Comparison of ENCODE assay signal across 21 cellular contexts in the genomic region with DNA sequence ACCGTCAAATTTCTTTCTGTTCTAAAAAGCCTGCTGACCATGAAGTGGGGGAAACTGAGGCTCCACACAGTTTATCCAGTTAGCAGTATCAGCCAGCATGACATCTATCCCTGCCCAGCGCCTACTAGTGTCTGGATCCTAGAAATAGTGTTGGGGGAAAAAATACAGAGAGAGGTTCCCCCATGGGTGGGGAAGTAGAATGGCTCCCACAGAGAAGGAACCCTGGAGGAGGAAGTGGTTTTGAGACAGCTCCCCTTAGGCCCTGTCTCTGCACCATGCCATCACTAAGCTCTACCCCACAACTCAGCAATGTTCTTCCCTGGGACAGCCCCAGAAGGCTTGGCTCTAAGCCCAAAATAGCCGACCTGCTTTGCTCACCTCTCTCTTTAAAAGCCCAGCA.
A peak's percentile ranks its signal among the peaks of the same experiment; 100 is the strongest.
DNase-seq lines count a peak whose midpoint lies in the region; ATAC-seq and TF ChIP-seq lines count a peak whose summit lies in the region.
"Had no signal": no experiment of that assay in that cellular context is flagged by ENCODE, and none has a peak within 500 bp of the region (broad histone marks: within the 10 kb centered on the region; RNA-seq: fewer than 3 reads in every experiment).

No MANE protein-coding gene starts in this region.

- H3K4me3 ChIP-seq in GM06990 (replicated peaks; ENCODE audit: low read depth, low read length), result no peak overlapping the region
- H3K4me3 ChIP-seq in choroid plexus epithelial cell (ENCODE audit: low read depth, low read length), result no peak overlapping the region
- no peak overlapping the region for H3K4me3 ChIP-seq in left ventricle myocardium inferior
- no peak overlapping the region for H3K4me3 ChIP-seq in right cardiac atrium (ENCODE audit: low read length)
- H3K4me3 ChIP-seq: left lung, pancreas had no signal

- H3K36me3 ChIP-seq in GM06990 (ENCODE audit: control insufficient read depth, insufficient read depth, low read length), result no peaks in the 10 kb centered on the region
- no peaks in the 10 kb centered on the region for H3K36me3 ChIP-seq in left ventricle myocardium inferior
- H3K36me3 ChIP-seq: left lung, pancreas had no signal

- no peaks in the 10 kb centered on the region for H3K36me3 Mint-ChIP-seq in activated T-cell treated with anti-CD3 and anti-CD28 coated beads, Interleukin-2, amount 50 U/mL, for 4 hours (ENCODE audit: insufficient read depth)
- H3K36me3 Mint-ChIP-seq: activated naive CD8-positive, alpha-beta T cell treated with anti-CD3 and anti-CD28 coated beads, Interleukin-2, amount 10 ng/mL, durations not matched to agents 7 days and 5 days; CD14-positive monocyte had no signal

- no peak overlapping the region for H3K27ac ChIP-seq in left ventricle myocardium inferior (replicated peaks)
- no peak overlapping the region for H3K27ac ChIP-seq in right cardiac atrium (ENCODE audit: low read length)
- H3K27ac ChIP-seq: KMS-11, left lung, pancreas had no signal

- H3K9me3 ChIP-seq in left ventricle myocardium inferior (replicated peaks), result peaks cover 7% of the 10 kb centered on the region
- no peaks in the 10 kb centered on the region for H3K9me3 ChIP-seq in right cardiac atrium (ENCODE audit: control insufficient read depth, low read length)
- H3K9me3 ChIP-seq: left lung, pancreas had no signal

- DNase-seq in GM06990 (ENCODE audit: extremely low read depth, insufficient read length) (no peak), NOMO-1 treated with dmso at 0.1 percent for 144 hours (lab: John Stamatoyannopoulos, UW; ENCODE audit: unreplicated experiment) (peak; percentile 29), choroid plexus epithelial cell (ENCODE audit: low read depth) (peak; percentile 2), left ventricle myocardium inferior (no peak), right cardiac atrium (no peak), head of caudate nucleus (no peak)
- no peak for DNase-seq in activated T-cell treated with anti-CD3 and anti-CD28 coated beads, Interleukin-2, amount 50 U/mL, for 4 hours
- DNase-seq: activated naive CD8-positive, alpha-beta T cell treated with anti-CD3 and anti-CD28 coated beads, Interleukin-2, amount 10 ng/mL, durations not matched to agents 7 days and 5 days; activated T-cell treated with anti-CD3 and anti-CD28 coated beads, Interleukin-2, amount 50 U/mL, for 1 hour; foreskin fibroblast; left lung; NCI-H2029; NCI-H774; pancreas; stimulated activated CD4-positive, alpha-beta T cell treated with anti-CD3 and anti-CD28 coated beads, Interleukin-4, amount 100 ng/mL, for 24 hours had no signal

- 72% methylated on average over 3 of the region's 3 CpGs for WGBS in right cardiac atrium

- H3K4me1 ChIP-seq in left ventricle myocardium inferior, result no peaks in the 10 kb centered on the region
- H3K4me1 ChIP-seq in right cardiac atrium (ENCODE audit: control insufficient read depth, insufficient read depth, low read length), result no peaks in the 10 kb centered on the region
- H3K4me1 ChIP-seq: left lung, pancreas had no signal

- ATAC-seq in HG03432 (IDR thresholded peaks at IDR 0.05; ENCODE audit: unreplicated experiment) (peak; percentile 43), right cardiac atrium (no peak)
- no peak for ATAC-seq in activated T-cell treated with anti-CD3 and anti-CD28 coated beads, Interleukin-2, amount 50 U/mL, for 4 hours
- ATAC-seq: left lung, Right ventricle myocardium inferior had no signal

- H3K9me3 Mint-ChIP-seq in activated T-cell treated with anti-CD3 and anti-CD28 coated beads, Interleukin-2, amount 50 U/mL, for 4 hours, result no peaks in the 10 kb centered on the region
- H3K9me3 Mint-ChIP-seq: central memory CD8-positive, alpha-beta T cell; T-helper 2 cell treated with Interferon-gamma antibody and Interleukin-4, amounts not matched to agents 5 μg/mL and 100 μg/mL, for 36 hours had no signal

- H3K27me3 ChIP-seq in GM06990 (replicated peaks; ENCODE audit: control insufficient read depth, insufficient read depth, low read length), result no peaks in the 10 kb centered on the region
- H3K27me3 ChIP-seq in left ventricle myocardium inferior (ENCODE audit: low read depth), result no peaks in the 10 kb centered on the region
- no peaks in the 10 kb centered on the region for H3K27me3 ChIP-seq in right cardiac atrium (ENCODE audit: control insufficient read depth, insufficient read depth)
- H3K27me3 ChIP-seq: left lung, pancreas had no signal

- no peak overlapping the region for H3K4me3 Mint-ChIP-seq in activated T-cell treated with anti-CD3 and anti-CD28 coated beads, Interleukin-2, amount 50 U/mL, for 4 hours
- H3K4me3 Mint-ChIP-seq: activated naive CD8-positive, alpha-beta T cell treated with anti-CD3 and anti-CD28 coated beads, Interleukin-2, amount 10 ng/mL, durations not matched to agents 7 days and 5 days; CD14-positive monocyte; central memory CD8-positive, alpha-beta T cell; T-helper 2 cell treated with Interferon-gamma antibody and Interleukin-4, amounts not matched to agents 5 μg/mL and 100 μg/mL, for 36 hours had no signal

- H3K27me3 Mint-ChIP-seq in activated T-cell treated with anti-CD3 and anti-CD28 coated beads, Interleukin-2, amount 50 U/mL, for 4 hours (ENCODE audit: low read depth), result no peaks in the 10 kb centered on the region
- H3K27me3 Mint-ChIP-seq: central memory CD8-positive, alpha-beta T cell had no signal

- H3K4me1 Mint-ChIP-seq in activated T-cell treated with anti-CD3 and anti-CD28 coated beads, Interleukin-2, amount 50 U/mL, for 4 hours (ENCODE audit: low read depth), result peaks cover 4% of the 10 kb centered on the region

- intact Hi-C loops in left ventricle myocardium inferior (cut with micrococcal nuclease), result no loop called here
- intact Hi-C loops in right cardiac atrium (cut with DNase I), result loop anchor here in 3 of 4 donors (5.0 to 10.0 kb wide), 3 partner anchors 1314 to 1462 kb away; no protein-coding TSS in a partner anchor
- intact Hi-C loops in head of caudate nucleus (cut with DNase I), result loop anchor here (10.0 kb wide), 2 partner anchors 1314 to 1454 kb away; no protein-coding TSS in a partner anchor

- TF ChIP-seq CTCF in GM06990 (IDR thresholded peaks at IDR 0.05; ENCODE audit: insufficient read depth, low read length, poor library complexity, severe bottlenecking) (peak; percentile 21), choroid plexus epithelial cell (conservative IDR thresholded peaks at IDR 0.05; ENCODE audit: low read depth, low read length) (peak; percentile 2), left ventricle myocardium inferior (IDR thresholded peaks at IDR 0.05; ENCODE audit: borderline replicate concordance) (no peak)

Comparison
In these comparisons a context has a peak if more than half of its experiments do, and no peak if none do; other contexts are left out.
1. DNase-seq: peak in NOMO-1 treated with dmso at 0.1 percent for 144 hours (single experiment) and choroid plexus epithelial cell (single experiment); none in GM06990 (single experiment), left ventricle myocardium inferior (single experiment), right cardiac atrium (0 of 3), head of caudate nucleus (0 of 42) and activated T-cell treated with anti-CD3 and anti-CD28 coated beads, Interleukin-2, amount 50 U/mL, for 4 hours (single experiment).